In the genomic region with DNA sequence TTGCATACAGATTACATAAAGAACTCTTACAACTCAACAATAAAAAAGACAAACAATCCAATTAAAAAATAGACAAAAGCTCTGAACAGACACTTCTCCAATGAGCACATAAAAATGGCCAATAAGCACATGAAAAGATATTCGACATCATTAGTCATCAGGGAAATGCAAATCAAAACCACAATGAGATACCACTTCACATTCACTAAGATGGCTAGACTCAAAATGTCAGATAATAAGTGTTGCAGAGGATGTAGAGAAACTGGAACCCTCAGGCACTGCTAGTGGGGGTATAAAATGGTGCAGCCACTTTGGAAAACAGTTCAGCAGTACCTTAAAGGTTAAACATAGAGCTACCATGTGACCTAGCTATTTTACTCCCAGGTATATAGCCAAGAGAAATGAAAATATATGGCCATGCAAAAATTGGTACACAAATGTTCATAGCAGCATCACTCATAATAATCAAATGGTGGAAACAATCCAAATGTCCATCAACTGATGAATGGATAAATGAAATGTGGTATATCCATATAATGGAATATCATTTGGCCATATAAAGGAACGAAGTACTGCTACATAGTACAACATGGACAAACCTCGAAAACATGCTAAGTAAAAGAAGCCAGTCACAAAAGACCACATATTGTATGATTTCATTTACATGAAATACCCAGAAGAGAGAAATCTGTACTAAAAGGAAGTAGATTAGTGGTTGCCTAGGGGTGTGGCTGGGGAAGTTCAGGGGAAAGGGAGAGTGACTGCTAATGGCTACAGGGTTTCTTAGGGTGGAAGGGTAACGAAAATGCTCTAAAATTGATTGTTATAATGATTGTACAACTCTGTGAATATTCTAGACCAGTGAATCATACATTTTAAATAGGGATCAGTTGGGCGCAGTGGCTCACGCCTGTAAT, we compare ENCODE assay signal across 1 cellular context.
TF ChIP-seq lines count a peak whose summit lies in the region.

No MANE protein-coding gene starts in this region.

TF ChIP-seq in GM12878, 131 proteins besides CTCF, POLR2A, EP300 and RAD21:
- TF ChIP-seq RUNX3 (IDR thresholded peaks at IDR 0.05; ENCODE audit: low read length): 0 out of 2 replicates have a peak, but pooled peaks have one; percentile 8
- TF ChIP-seq MYC (IDR thresholded peaks at IDR 0.05; ENCODE audit: insufficient read depth, insufficient read length, insufficient replicate concordance, low read length, severe bottlenecking): no peak
